In the genomic region with DNA sequence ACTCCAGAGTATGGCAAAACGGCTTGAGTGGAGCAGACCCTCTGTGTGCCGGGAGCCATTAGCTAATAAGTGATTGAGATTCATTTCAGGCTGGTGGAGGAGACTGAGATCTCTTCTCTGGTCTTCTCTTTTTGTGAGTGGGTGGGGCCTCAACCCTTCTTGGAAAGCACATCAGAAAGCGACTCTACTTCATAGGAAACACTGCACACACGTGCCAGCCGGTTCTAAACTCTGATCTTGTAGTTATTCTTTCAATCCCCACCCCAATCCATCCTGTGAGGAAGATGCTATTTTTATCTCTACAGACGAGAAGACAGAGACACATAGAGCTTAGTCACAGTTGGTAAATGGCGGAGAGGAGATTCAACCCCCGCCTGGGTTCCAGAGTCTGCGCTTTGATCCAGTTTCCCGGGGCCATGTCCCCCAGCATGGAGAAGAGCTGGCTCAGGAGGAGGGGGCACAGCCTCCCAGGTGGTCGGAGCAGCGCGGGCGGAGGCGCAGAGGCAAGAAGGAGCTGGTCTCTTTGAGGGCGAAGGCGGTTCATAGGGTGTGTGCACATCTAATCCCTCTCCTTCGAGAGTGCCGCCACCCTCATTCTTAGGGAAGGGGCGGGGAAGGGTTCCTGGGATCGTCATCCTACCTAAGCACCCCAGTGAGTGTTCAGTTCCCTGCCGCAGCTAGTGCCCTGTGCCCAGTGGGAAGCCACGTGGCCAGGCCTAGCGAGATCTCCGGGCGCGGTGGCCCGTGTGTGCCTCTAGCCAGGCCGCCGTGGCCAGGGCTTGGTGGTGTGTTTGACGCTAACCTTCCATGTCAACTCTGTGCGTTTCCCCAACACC, we compare ENCODE assay signal across 13 cellular contexts. TPM values are rescaled to one million over a fixed set of nuclear protein-coding genes. Genes with fewer than 3 reads are reported as not detected.
DNase-seq lines count a peak whose midpoint lies in the region; ATAC-seq and TF ChIP-seq lines count a peak whose summit lies in the region.
"Had no signal": no experiment of that assay in that cellular context is flagged by ENCODE, and none has a peak within 500 bp of the region (broad histone marks: within the 10 kb centered on the region; RNA-seq: fewer than 3 reads in every experiment).

No MANE protein-coding gene starts in this region.

- ATAC-seq in GM18505 (IDR thresholded peaks at IDR 0.05; ENCODE audit: unreplicated experiment) (peak; percentile 16), GM21723 (IDR thresholded peaks at IDR 0.05; ENCODE audit: unreplicated experiment) (no peak)
- ATAC-seq: gastrocnemius medialis had no signal

- H3K27me3 ChIP-seq in MG63 = no peaks in the 10 kb centered on the region
- H3K27me3 ChIP-seq: gastrocnemius medialis, right atrium auricular region had no signal

- H3K27me3 Mint-ChIP-seq in activated CD4-positive, alpha-beta memory T cell treated with anti-CD3 and anti-CD28 coated beads, Interleukin-2, amount 10 ng/mL, durations not matched to agents 7 days and 5 days = peaks cover 9% of the 10 kb centered on the region

- H3K9me3 Mint-ChIP-seq in activated CD4-positive, alpha-beta memory T cell treated with anti-CD3 and anti-CD28 coated beads, Interleukin-2, amount 10 ng/mL, durations not matched to agents 7 days and 5 days = no peaks in the 10 kb centered on the region

- H3K4me1 Mint-ChIP-seq in activated CD4-positive, alpha-beta memory T cell treated with anti-CD3 and anti-CD28 coated beads, Interleukin-2, amount 10 ng/mL, durations not matched to agents 7 days and 5 days = peaks cover 44% of the 10 kb centered on the region

- H3K9me3 ChIP-seq in MG63 = no peaks in the 10 kb centered on the region
- H3K9me3 ChIP-seq: gastrocnemius medialis, mucosa of descending colon, right atrium auricular region had no signal

- no peaks in the 10 kb centered on the region for H3K36me3 ChIP-seq in MG63
- H3K36me3 ChIP-seq: gastrocnemius medialis, right atrium auricular region had no signal

- POLR2A ChIA-PET in activated CD4-positive, alpha-beta memory T cell treated with anti-CD3 and anti-CD28 coated beads, Interleukin-2, amount 10 ng/mL, durations not matched to agents 7 days and 5 days (lab: Charles Lee) = interaction anchor here (0.8 to 5.3 kb wide), 9 partner anchors 10 to 78 kb away, joined by 3 to 51 read pairs (median 3); partner anchors contain the start of gene TAGAP

- H3K4me3 Mint-ChIP-seq in activated CD4-positive, alpha-beta memory T cell treated with anti-CD3 and anti-CD28 coated beads, Interleukin-2, amount 10 ng/mL, durations not matched to agents 7 days and 5 days = peak overlapping the region; percentile 50

- DNase-seq in CD1c-positive myeloid dendritic cell (ENCODE audit: extremely low spot score) (peak; percentile 33), mesenteric fat pad (ENCODE audit: low spot score) (peak; percentile 87), cerebellum (ENCODE audit: low spot score) (no peak), MG63 (no peak), A172 (ENCODE audit: low spot score) (no peak)
- no peak for DNase-seq in activated CD4-positive, alpha-beta memory T cell treated with anti-CD3 and anti-CD28 coated beads, Interleukin-2, amount 10 ng/mL, durations not matched to agents 7 days and 5 days
- DNase-seq: COR-L47, gastrocnemius medialis, SW 1271 had no signal

- TF ChIP-seq POLR2A in GM18505 (IDR thresholded peaks at IDR 0.05; ENCODE audit: borderline replicate concordance, extremely low read depth, insufficient read depth, insufficient read length) = no peak

- H3K27ac Mint-ChIP-seq in activated CD4-positive, alpha-beta memory T cell treated with anti-CD3 and anti-CD28 coated beads, Interleukin-2, amount 10 ng/mL, durations not matched to agents 7 days and 5 days = peak overlapping the region; percentile 63

- no peak overlapping the region for H3K4me3 ChIP-seq in MG63
- H3K4me3 ChIP-seq: gastrocnemius medialis, mucosa of descending colon, right atrium auricular region had no signal

- H3K36me3 Mint-ChIP-seq in activated CD4-positive, alpha-beta memory T cell treated with anti-CD3 and anti-CD28 coated beads, Interleukin-2, amount 10 ng/mL, durations not matched to agents 7 days and 5 days (ENCODE audit: low read depth) = peaks cover 6% of the 10 kb centered on the region

- CTCF ChIA-PET in activated CD4-positive, alpha-beta memory T cell treated with anti-CD3 and anti-CD28 coated beads, Interleukin-2, amount 10 ng/mL, durations not matched to agents 7 days and 5 days (lab: Charles Lee) = interaction anchor here (0.7 to 3.2 kb wide), 9 partner anchors 11 to 158 kb away, joined by 3 to 15 read pairs (median 6); partner anchors contain the start of gene TAGAP

RNA-seq across cellular contexts. Expression of gene TAGAP, which starts 49.0 kb away (rescaled TPM):
- 10 to 100 TPM; 52.0 to 53.2 TPM for total RNA-seq in activated CD4-positive, alpha-beta memory T cell treated with anti-CD3 and anti-CD28 coated beads, Interleukin-2, amount 10 ng/mL, durations not matched to agents 7 days and 5 days
- total RNA-seq in mesenteric fat pad (5.7 TPM), cerebellum (2.4 TPM)
- total RNA-seq in MG63 (2014; rRNA removed; shearing (Covaris generic); ENCODE audit: low replicate concordance) = not detected in 2 replicates
- not detected in 2 replicates for total RNA-seq in A172 (2014; rRNA removed; shearing (Covaris generic))

Comparison
In these comparisons a context has a peak if more than half of its experiments do, and no peak if none do; other contexts are left out.
1. DNase-seq: peak in CD1c-positive myeloid dendritic cell (single experiment) and mesenteric fat pad (single experiment); none in activated CD4-positive, alpha-beta memory T cell treated with anti-CD3 and anti-CD28 coated beads, Interleukin-2, amount 10 ng/mL, durations not matched to agents 7 days and 5 days (single experiment), cerebellum (single experiment), MG63 (single experiment) and A172 (single experiment).